In genomic region chr20:25280574-25281535, GRCh38 we compare ENCODE assay signal across 12 cellular contexts. TPM values are rescaled to one million over a fixed set of nuclear protein-coding genes. Genes with fewer than 3 reads are reported as not detected.
DNase-seq lines count a peak whose midpoint lies in the region; ATAC-seq and TF ChIP-seq lines count a peak whose summit lies in the region.
"Had no signal": no experiment of that assay in that cellular context is flagged by ENCODE, and none has a peak within 500 bp of the region (broad histone marks: within the 10 kb centered on the region; RNA-seq: fewer than 3 reads in every experiment).

No MANE protein-coding gene starts in this region.

- no peaks in the 10 kb centered on the region for H3F3A ChIP-seq in DOHH2 (ENCODE audit: control insufficient read depth, insufficient read depth)

- intact Hi-C loops in right cardiac atrium (cut with DNase I) (no loop called here), sciatic nerve (cut with DNase I) (no loop called here)

- ATAC-seq in right cardiac atrium: no peak
- ATAC-seq in sciatic nerve: no peak
- no peak for ATAC-seq in HG03354 (IDR thresholded peaks at IDR 0.05; ENCODE audit: poor library complexity, severe bottlenecking, unreplicated experiment)
- no peak for ATAC-seq in HG03039 (IDR thresholded peaks at IDR 0.05; ENCODE audit: unreplicated experiment)
- ATAC-seq: HCT116 had no signal

- TF ChIP-seq CTCF in DOHH2 (IDR thresholded peaks at IDR 0.05; ENCODE audit: low read depth, low read length, poor library complexity, severe bottlenecking): no peak
- TF ChIP-seq CTCF in RWPE1 (conservative IDR thresholded peaks at IDR 0.05; ENCODE audit: low read depth): no peak

- no peaks in the 10 kb centered on the region for H3K9me2 ChIP-seq in DOHH2 (replicated peaks; ENCODE audit: control insufficient read depth, low read length)

- H3K4me1 ChIP-seq in DOHH2 (ENCODE audit: control insufficient read depth, low read length): peaks cover 34% of the 10 kb centered on the region
- peaks cover 3% of the 10 kb centered on the region for H3K4me1 ChIP-seq in right cardiac atrium (ENCODE audit: control insufficient read depth, insufficient read depth, low read length)

- WGBS in right cardiac atrium: 94% methylated on average over 33 of the region's 33 CpGs

- no peaks in the 10 kb centered on the region for H3K79me2 ChIP-seq in DOHH2 (ENCODE audit: control insufficient read depth, low read length)

- CTCF ChIA-PET in RWPE1 (lab: Yijun Ruan, JAX): interaction anchor here (0.7 kb wide), 1 partner anchor 26 kb away, joined by 3 read pairs; no protein-coding TSS in a partner anchor

- peak overlapping the region; percentile 61 for H3K4me2 ChIP-seq in DOHH2 (ENCODE audit: low read length)

- no peaks in the 10 kb centered on the region for H3K27me3 ChIP-seq in DOHH2 (ENCODE audit: control insufficient read depth, low read length)
- H3K27me3 ChIP-seq in right cardiac atrium (ENCODE audit: control insufficient read depth, insufficient read depth): no peaks in the 10 kb centered on the region

- DNase-seq in RWPE1 (ENCODE audit: low spot score): no peak
- DNase-seq in right cardiac atrium: peak; percentile 8 to 39 (median 32)
- DNase-seq in sciatic nerve (ENCODE audit: low spot score): peak; percentile 45
- no peak for DNase-seq in NCI-H2171 treated with DMSO at 0.1 percent for 48 hours (lab: John Stamatoyannopoulos, UW)
- no peak for DNase-seq in NCI-H524 (lab: John Stamatoyannopoulos, UW)
- DNase-seq: activated CD8-positive, alpha-beta T cell treated with anti-CD3 and anti-CD28 coated beads, Interleukin-2, amount 10 ng/mL, durations not matched to agents 7 days and 5 days; stimulated activated CD4-positive, alpha-beta T cell treated with anti-CD3 and anti-CD28 coated beads, Interleukin-4, amount 100 ng/mL, for 4 hours; stimulated activated naive CD4-positive, alpha-beta T cell had no signal

- no peaks in the 10 kb centered on the region for H3K9me3 ChIP-seq in DOHH2 (ENCODE audit: control insufficient read depth, insufficient read depth, low read length)
- H3K9me3 ChIP-seq in right cardiac atrium (ENCODE audit: control insufficient read depth, low read length): no peaks in the 10 kb centered on the region

- H4K20me1 ChIP-seq in DOHH2 (ENCODE audit: control insufficient read depth, insufficient read depth, low read depth, low read length): peaks cover 20% of the 10 kb centered on the region

- no peak overlapping the region for H3K27ac ChIP-seq in DOHH2 (ENCODE audit: low read depth, low read length)
- H3K27ac ChIP-seq in RWPE1: peak overlapping the region; percentile 33
- no peak overlapping the region for H3K27ac ChIP-seq in right cardiac atrium (ENCODE audit: low read length)

- peaks cover 21% of the 10 kb centered on the region for H3K36me3 ChIP-seq in DOHH2 (ENCODE audit: control insufficient read depth, low read length)

- POLR2A ChIA-PET in RWPE1 (lab: Yijun Ruan, JAX; ENCODE audit: low non-redundant PET): no interaction called here

- H3K4me3 ChIP-seq in DOHH2 (ENCODE audit: low read length) (peak overlapping the region; percentile 18), right cardiac atrium (ENCODE audit: low read length) (no peak overlapping the region)

RNA-seq across cellular contexts. Expression of gene PYGB, which starts 33.0 kb away (rescaled TPM):
- 100 to 1,000 TPM; 154 to 219 (median 194) TPM for total RNA-seq in right cardiac atrium
- polyA plus RNA-seq in right cardiac atrium: 136 TPM
- 37.9 TPM for total RNA-seq in sciatic nerve

Comparison
In these comparisons a context has a peak if more than half of its experiments do, and no peak if none do; other contexts are left out.
1. DNase-seq: peak in right cardiac atrium (3 of 3) and sciatic nerve (single experiment); none in RWPE1 (single experiment), NCI-H2171 treated with DMSO at 0.1 percent for 48 hours (single experiment) and NCI-H524 (0 of 2).